In the genomic region with DNA sequence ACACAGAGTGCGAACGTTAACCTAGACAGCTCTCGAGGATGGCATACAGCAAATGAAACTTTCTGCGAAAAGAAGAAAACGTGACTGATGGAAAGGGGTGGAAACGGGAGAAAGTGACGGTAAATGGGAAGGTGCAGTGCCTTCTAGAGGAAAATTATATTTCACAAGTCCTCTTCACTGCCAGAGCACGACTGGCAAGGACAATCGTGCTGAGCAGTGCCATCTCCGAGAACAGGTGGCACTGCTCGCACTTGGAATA, we compare ENCODE assay signal across 8 cellular contexts.
DNase-seq lines count a peak whose midpoint lies in the region; ATAC-seq and TF ChIP-seq lines count a peak whose summit lies in the region.

No MANE protein-coding gene starts in this region.

- peak overlapping the region; percentile 70 to 93 for H3K9ac ChIP-seq in mucosa of rectum (ENCODE audit: low read depth in 1 of 2, low read length in 2 of 2)

- H3K36me3 ChIP-seq in mucosa of rectum (ENCODE audit: control insufficient read depth in 2 of 2, insufficient read depth in 2 of 2, low read length in 2 of 2) = peaks cover 16% of the 10 kb centered on the region in 2 donors

- peaks cover 18 to 22% of the 10 kb centered on the region in 2 donors for H3K4me1 ChIP-seq in mucosa of rectum (ENCODE audit: control insufficient read depth in 2 of 2, insufficient read depth in 2 of 2, low read length in 2 of 2)

- POLR2A ChIA-PET in AG04449 (lab: Yijun Ruan, JAX) = interaction anchor here (0.8 to 2.0 kb wide), 2 partner anchors 9 to 142 kb away, joined by 3 to 6 read pairs; no protein-coding TSS in a partner anchor

- ATAC-seq in GM21360 (IDR thresholded peaks at IDR 0.05; ENCODE audit: unreplicated experiment) (no peak), GM21447 (IDR thresholded peaks at IDR 0.05; ENCODE audit: unreplicated experiment) (no peak)

- no peak for TF ChIP-seq CTCF in AG04449 (IDR thresholded peaks at IDR 0.05; ENCODE audit: insufficient read depth, low read length, missing control alignments)
- no peak for TF ChIP-seq CTCF in HFF-Myc (IDR thresholded peaks at IDR 0.05; ENCODE audit: low read depth, low read length, missing control alignments)

- peak overlapping the region; percentile 93 for H3K27ac ChIP-seq in cingulate gyrus (ENCODE audit: low read depth, low read length)
- H3K27ac ChIP-seq in mucosa of rectum (ENCODE audit: low read depth in 2 of 2, low read length in 2 of 2) = peak overlapping the region; percentile 88 to 92

- no peaks in the 10 kb centered on the region for H3K27me3 ChIP-seq in mucosa of rectum (ENCODE audit: control insufficient read depth in 2 of 2, insufficient read depth in 2 of 2, low read length in 2 of 2)

- DNase-seq in AG04449 (ENCODE audit: low read depth, low spot score) (no peak), HFF-Myc (ENCODE audit: extremely low read depth, low read depth) (no peak)
- DNase-seq in activated effector memory CD4-positive, alpha-beta T cell treated with anti-CD3 and anti-CD28 coated beads, Interleukin-2, amount 50 U/mL, for 16 hours = no peak
- no peak for DNase-seq in activated CD4-positive, CD25-positive, alpha-beta regulatory T cell (lab: John Stamatoyannopoulos, UW)

- CTCF ChIA-PET in AG04449 (lab: Yijun Ruan, JAX) = interaction anchor here (2.2 to 3.1 kb wide), 2 partner anchors 16 to 142 kb away, joined by 13 to 24 read pairs; no protein-coding TSS in a partner anchor

- H3K9me3 ChIP-seq in mucosa of rectum (ENCODE audit: control insufficient read depth in 2 of 2, low read length in 2 of 2) = no peaks in the 10 kb centered on the region

- H3K4me3 ChIP-seq in AG04449 (ENCODE audit: low read depth, low read length) (peak overlapping the region; percentile 95), HFF-Myc (replicated peaks; ENCODE audit: low read depth, low read length) (peak overlapping the region; percentile 68), mucosa of rectum (ENCODE audit: low read length in 2 of 2) (peak overlapping the region; percentile 75 to 100)
